In the genomic region with DNA sequence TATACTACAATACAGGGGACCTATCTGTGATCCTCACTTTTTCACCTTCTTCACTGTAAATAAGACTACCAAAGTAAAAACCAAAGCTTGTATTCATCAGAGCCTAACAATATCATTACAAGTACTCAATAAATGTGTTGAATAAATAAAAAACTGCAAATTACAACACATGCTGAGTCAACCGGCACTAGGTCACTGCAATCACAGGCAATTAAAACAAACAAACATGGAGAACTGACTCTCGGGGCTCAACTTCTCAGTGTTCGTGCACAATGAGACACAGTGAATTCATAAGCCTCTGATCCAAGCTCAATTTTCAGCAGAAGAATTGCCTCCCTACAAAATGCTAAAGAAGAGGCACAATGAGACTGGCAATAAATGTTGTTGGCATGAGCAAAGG, we compare ENCODE assay signal across 22 cellular contexts.
DNase-seq lines count a peak whose midpoint lies in the region; ATAC-seq, FAIRE-seq and TF ChIP-seq lines count a peak whose summit lies in the region.
"Had no signal": no experiment of that assay in that cellular context is flagged by ENCODE, and none has a peak within 500 bp of the region (broad histone marks: within the 10 kb centered on the region; RNA-seq: fewer than 3 reads in every experiment).

No MANE protein-coding gene starts in this region.

- H3K9ac ChIP-seq in IMR-90 (ENCODE audit: low read depth, low read length) = no peak overlapping the region

- H3K27ac Mint-ChIP-seq in activated T-helper 17 cell treated with anti-CD3 and anti-CD28 coated beads, Interleukin-2, amount 50 U/mL, for 72 hours = no peak overlapping the region
- H3K27ac Mint-ChIP-seq: H9, IgD-negative memory B cell had no signal

- H2BK5ac ChIP-seq in IMR-90 (ENCODE audit: low read depth, low read length, poor library complexity, severe bottlenecking) = no peak overlapping the region

- H3K27me3 Mint-ChIP-seq in activated T-helper 17 cell treated with anti-CD3 and anti-CD28 coated beads, Interleukin-2, amount 50 U/mL, for 72 hours = no peaks in the 10 kb centered on the region
- H3K27me3 Mint-ChIP-seq: CD4-positive, CD25-positive, alpha-beta regulatory T cell; CD8-positive, alpha-beta memory T cell; IgD-negative memory B cell had no signal

- TF ChIP-seq CTCF in IMR-90 (conservative IDR thresholded peaks at IDR 0.05; ENCODE audit: low read depth, low read length) (no peak), bronchial epithelial cell (IDR thresholded peaks at IDR 0.05; ENCODE audit: insufficient read depth, low read length, severe bottlenecking) (no peak), foreskin fibroblast (IDR thresholded peaks at IDR 0.05; ENCODE audit: low read depth, low read length) (no peak), Peyer's patch (IDR thresholded peaks at IDR 0.05) (no peak)

- H2BK15ac ChIP-seq in IMR-90 (ENCODE audit: low read depth, low read length) = no peak overlapping the region

- no peak overlapping the region for H3K56ac ChIP-seq in IMR-90 (ENCODE audit: extremely low read depth, insufficient read depth, low read length)

- no peaks in the 10 kb centered on the region for H3K9me3 Mint-ChIP-seq in activated T-helper 17 cell treated with anti-CD3 and anti-CD28 coated beads, Interleukin-2, amount 50 U/mL, for 72 hours

- H4K8ac ChIP-seq in IMR-90 (ENCODE audit: low read depth in 2 of 2, low read length in 2 of 2) = no peak overlapping the region

- H3K18ac ChIP-seq in IMR-90 (ENCODE audit: low read depth, low read length) = no peak overlapping the region

- H4K20me1 ChIP-seq in IMR-90 (ENCODE audit: insufficient read depth, low read length) = no peaks in the 10 kb centered on the region

- H3K27ac ChIP-seq in IMR-90 (ENCODE audit: insufficient read depth, low read length) = no peak overlapping the region
- no peak overlapping the region for H3K27ac ChIP-seq in Peyer's patch

- H3K36me3 Mint-ChIP-seq in activated T-helper 17 cell treated with anti-CD3 and anti-CD28 coated beads, Interleukin-2, amount 50 U/mL, for 72 hours (ENCODE audit: low read depth) = peaks cover 95% of the 10 kb centered on the region

- H4K91ac ChIP-seq in IMR-90 (ENCODE audit: insufficient read depth, low read depth, low read length) = no peak overlapping the region

- H3K4me3 Mint-ChIP-seq in activated T-helper 17 cell treated with anti-CD3 and anti-CD28 coated beads, Interleukin-2, amount 50 U/mL, for 72 hours = no peak overlapping the region
- H3K4me3 Mint-ChIP-seq: CD4-positive, CD25-positive, alpha-beta regulatory T cell; CD8-positive, alpha-beta memory T cell; H9; IgD-negative memory B cell had no signal

- POLR2A ChIA-PET in IMR-90 (lab: Charles Lee; ENCODE audit: unreplicated experiment) = no interaction called here

- H3K4ac ChIP-seq in IMR-90 (ENCODE audit: low read depth, low read length) = no peak overlapping the region

- no peak for TF ChIP-seq RAD21 in IMR-90 (IDR thresholded peaks at IDR 0.05; ENCODE audit: low read length)

- no peaks in the 10 kb centered on the region for H3K27me3 ChIP-seq in IMR-90 (ENCODE audit: control insufficient read depth, insufficient read depth, low read length)
- no peaks in the 10 kb centered on the region for H3K27me3 ChIP-seq in bronchial epithelial cell (ENCODE audit: control insufficient read depth, insufficient read depth, low read length)
- no peaks in the 10 kb centered on the region for H3K27me3 ChIP-seq in Peyer's patch
- H3K27me3 ChIP-seq: BE2C had no signal

- no peaks in the 10 kb centered on the region for H3K9me3 ChIP-seq in IMR-90 (ENCODE audit: control insufficient read depth, insufficient read depth, low read length)
- H3K9me3 ChIP-seq in Peyer's patch = no peaks in the 10 kb centered on the region
- H3K9me3 ChIP-seq: BE2C had no signal

- dilution Hi-C loops in IMR-90 (cut with HindIII; ENCODE audit: low sequenced_read_pairs, unreplicated experiment) = no loop called here

- H3K14ac ChIP-seq in IMR-90 (replicated peaks; ENCODE audit: low read depth, low read length) = no peak overlapping the region

- H3K4me3 ChIP-seq in IMR-90 (ENCODE audit: insufficient read depth, low read depth, low read length) (no peak overlapping the region), bronchial epithelial cell (ENCODE audit: low read depth, low read length) (no peak overlapping the region), foreskin fibroblast (ENCODE audit: low read depth in 1 of 2, low read length in 2 of 2) (no peak overlapping the region), Peyer's patch (no peak overlapping the region)
- H3K4me3 ChIP-seq: GM12878 had no signal

- DNase-seq in IMR-90 (peak; percentile 15), bronchial epithelial cell (ENCODE audit: low read depth) (peak; percentile 26), foreskin fibroblast (peak; percentile 7 to 8), Peyer's patch (no peak)
- DNase-seq: ACHN; BE2C; C1 segment of cervical spinal cord; CD4-positive, CD25-positive, alpha-beta regulatory T cell; CD8-positive, alpha-beta memory T cell; COR-L47; DMS 273 treated with DMSO at 0.1 percent for 48 hours; DMS53; DND-41; EL; H9 had no signal

- no peak overlapping the region for H2AFZ ChIP-seq in IMR-90 (replicated peaks; ENCODE audit: low read length, poor library complexity)

- H3K4me1 ChIP-seq in IMR-90 (ENCODE audit: control insufficient read depth, insufficient read depth, low read length) (no peaks in the 10 kb centered on the region), Peyer's patch (no peaks in the 10 kb centered on the region)
- H3K4me1 ChIP-seq: BE2C had no signal

- ATAC-seq in IMR-90 (ENCODE audit: low read depth) = peak; percentile 24; the same call in 1 of the 2 replicates
- ATAC-seq in HG03139 (IDR thresholded peaks at IDR 0.05; ENCODE audit: unreplicated experiment) = no peak
- no peak for ATAC-seq in activated T-helper 17 cell treated with anti-CD3 and anti-CD28 coated beads, Interleukin-2, amount 50 U/mL, for 72 hours (replicated peaks)
- ATAC-seq: GM12878 had no signal

- no peak overlapping the region for H2BK120ac ChIP-seq in IMR-90 (ENCODE audit: low read depth, low read length)

- no peak overlapping the region for H3K4me2 ChIP-seq in IMR-90 (ENCODE audit: low read depth, low read length)

- H3K4me1 Mint-ChIP-seq in activated T-helper 17 cell treated with anti-CD3 and anti-CD28 coated beads, Interleukin-2, amount 50 U/mL, for 72 hours = peaks cover 5% of the 10 kb centered on the region
- H3K4me1 Mint-ChIP-seq: H9 had no signal

- TF ChIP-seq POLR2A in IMR-90 (IDR thresholded peaks at IDR 0.05; ENCODE audit: low read depth, low read length) (no peak), Peyer's patch (IDR thresholded peaks at IDR 0.05) (no peak)

- in situ Hi-C loops in IMR-90 (cut with MboI; ENCODE audit: low sequenced_read_pairs) = no loop called here

- intact Hi-C loops in IMR-90 (cut with micrococcal nuclease) = no loop called here

- H3K79me1 ChIP-seq in IMR-90 (ENCODE audit: low read depth in 1 of 2, low read length in 2 of 2) = peaks cover 11 to 13% of the 10 kb centered on the region in 2 experiments; a peak in 3 of 4 replicates

- no peak overlapping the region for H3K23ac ChIP-seq in IMR-90 (ENCODE audit: low read depth, low read length)

- no CpG with 5 or more reads among the region's 3 CpGs for WGBS in IMR-90 (ENCODE audit: extremely low coverage in 2 of 2, insufficient read length in 1 of 2), 2 experiments

- no TSS peak for BruUV-seq in IMR-90 (replicated peaks; lab: Mats Ljungman, UMichigan)

- no peak for FAIRE-seq in bronchial epithelial cell (lab: Jason Lieb, UNC)
- FAIRE-seq: A204.1, GM12878, H1, HTR-8/SVneo had no signal

- H3K9me1 ChIP-seq in IMR-90 (ENCODE audit: insufficient read depth, low read length) = no peaks in the 10 kb centered on the region

- H4K5ac ChIP-seq in IMR-90 (ENCODE audit: low read depth, low read length) = no peak overlapping the region

- H2BK20ac ChIP-seq in IMR-90 (ENCODE audit: low read depth, low read length) = no peak overlapping the region

- CTCF ChIA-PET in IMR-90 (lab: Yijun Ruan, JAX) = interaction anchor here (1.8 to 1.9 kb wide), 2 partner anchors 10 to 20 kb away, joined by 5 to 7 read pairs; no protein-coding TSS in a partner anchor

- H3K36me3 ChIP-seq in IMR-90 (ENCODE audit: control insufficient read depth, insufficient read depth, low read length) (peaks cover 6% of the 10 kb centered on the region), bronchial epithelial cell (ENCODE audit: control insufficient read depth, insufficient read depth, low read length) (no peaks in the 10 kb centered on the region), Peyer's patch (peaks cover 0 to 16% (median 0%) of the 10 kb centered on the region in 3 donors)

- no peak overlapping the region for H2AK9ac ChIP-seq in IMR-90 (replicated peaks; ENCODE audit: low read depth, low read length, poor library complexity)

- H2AK5ac ChIP-seq in IMR-90 (ENCODE audit: low read depth, low read length) = no peak overlapping the region

TF ChIP-seq in IMR-90, 13 proteins besides CTCF, POLR2A, EP300 and RAD21:
- TF ChIP-seq, protein P1, sequence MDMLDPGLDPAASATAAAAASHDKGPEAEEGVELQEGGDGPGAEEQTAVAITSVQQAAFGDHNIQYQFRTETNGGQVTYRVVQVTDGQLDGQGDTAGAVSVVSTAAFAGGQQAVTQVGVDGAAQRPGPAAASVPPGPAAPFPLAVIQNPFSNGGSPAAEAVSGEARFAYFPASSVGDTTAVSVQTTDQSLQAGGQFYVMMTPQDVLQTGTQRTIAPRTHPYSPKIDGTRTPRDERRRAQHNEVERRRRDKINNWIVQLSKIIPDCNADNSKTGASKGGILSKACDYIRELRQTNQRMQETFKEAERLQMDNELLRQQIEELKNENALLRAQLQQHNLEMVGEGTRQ (IDR thresholded peaks at IDR 0.05; ENCODE audit: low read depth, low read length) = no peak

Comparison
In these comparisons a context has a peak if more than half of its experiments do, and no peak if none do; other contexts are left out.
1. DNase-seq: peak in IMR-90 (single experiment), bronchial epithelial cell (single experiment) and foreskin fibroblast (2 of 2); none in Peyer's patch (0 of 3).